Comparison of ENCODE assay signal across 13 cellular contexts in the genomic region with DNA sequence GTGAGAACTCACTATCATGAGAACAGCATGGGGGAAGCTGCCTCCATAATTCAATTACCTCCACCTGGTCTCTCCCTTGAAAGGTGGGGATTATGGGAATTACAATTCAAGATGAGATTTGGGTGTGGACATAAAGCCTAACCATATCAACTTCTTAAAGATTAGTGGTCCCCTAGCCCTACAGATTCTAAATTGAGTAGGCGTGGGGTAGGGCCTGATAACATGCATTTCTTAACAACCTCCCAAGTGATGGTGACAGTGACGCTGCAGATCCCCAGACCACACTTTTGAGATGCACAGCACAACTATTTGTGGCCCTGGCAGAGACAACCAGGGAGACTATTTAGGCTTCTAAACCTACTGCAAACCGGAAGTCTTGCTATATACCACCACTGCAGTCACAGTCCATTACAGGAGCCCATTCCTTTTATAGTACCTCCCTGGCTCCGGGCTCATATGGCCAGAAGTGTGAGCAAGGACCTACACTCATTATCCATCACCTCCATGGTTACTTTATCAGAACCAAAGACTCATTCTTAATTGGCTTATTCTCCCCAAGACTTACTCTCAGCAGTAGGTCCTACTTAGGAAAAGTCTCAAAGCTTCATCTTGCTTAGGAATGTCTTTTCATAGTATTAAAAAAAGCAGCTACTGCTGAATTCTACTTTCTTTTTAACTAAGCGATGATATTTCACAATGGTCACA. TPM values are rescaled to one million over a fixed set of nuclear protein-coding genes. Genes with fewer than 3 reads are reported as not detected.
A peak's percentile ranks its signal among the peaks of the same experiment; 100 is the strongest.
DNase-seq lines count a peak whose midpoint lies in the region; ATAC-seq and TF ChIP-seq lines count a peak whose summit lies in the region.
"Had no signal": no experiment of that assay in that cellular context is flagged by ENCODE, and none has a peak within 500 bp of the region (broad histone marks: within the 10 kb centered on the region; RNA-seq: fewer than 3 reads in every experiment).

No MANE protein-coding gene starts in this region.

- POLR2A ChIA-PET in T-cell (lab: Charles Lee): interaction anchor here in 1 of 2 donors (0.7 kb wide), 1 partner anchor 148 kb away, joined by 4 read pairs; no protein-coding TSS in a partner anchor

- H3K9me3 Mint-ChIP-seq in stimulated activated naive CD8-positive, alpha-beta T cell treated with anti-CD3 and anti-CD28 coated beads, Interleukin-15, Interleukin-2, amounts not matched to agents 100 ng/mL and 50 ng/mL, for 24 hours: no peaks in the 10 kb centered on the region
- no peaks in the 10 kb centered on the region for H3K9me3 Mint-ChIP-seq in stimulated activated naive CD8-positive, alpha-beta T cell treated with anti-CD3 and anti-CD28 coated beads, Interleukin-15, amount 100 ng/mL, for 72 hours
- H3K9me3 Mint-ChIP-seq in T-cell (no peaks in the 10 kb centered on the region), glutamatergic neuron (ENCODE audit: unreplicated experiment) (peaks cover 8% of the 10 kb centered on the region)

- no peak for ATAC-seq in stimulated activated naive CD8-positive, alpha-beta T cell treated with anti-CD3 and anti-CD28 coated beads, Interleukin-15, amount 100 ng/mL, for 72 hours
- ATAC-seq in T-cell (replicated peaks in 1 of 4) (no peak), GM19397 (IDR thresholded peaks at IDR 0.05; ENCODE audit: unreplicated experiment) (no peak), sciatic nerve (no peak)
- ATAC-seq: left cardiac atrium had no signal

- H3K27ac Mint-ChIP-seq in stimulated activated naive CD8-positive, alpha-beta T cell treated with anti-CD3 and anti-CD28 coated beads, Interleukin-15, Interleukin-2, amounts not matched to agents 100 ng/mL and 50 ng/mL, for 24 hours: peak overlapping the region; percentile 89
- H3K27ac Mint-ChIP-seq in stimulated activated naive CD8-positive, alpha-beta T cell treated with anti-CD3 and anti-CD28 coated beads, Interleukin-15, amount 100 ng/mL, for 72 hours: peak overlapping the region in 1 of 2 donors; percentile 13
- H3K27ac Mint-ChIP-seq in T-cell (peak overlapping the region; percentile 13 to 31), glutamatergic neuron (ENCODE audit: unreplicated experiment) (peak overlapping the region; percentile 94)

- no peak for TF ChIP-seq CTCF in glutamatergic neuron (IDR thresholded peaks at IDR 0.05; ENCODE audit: partially characterized antibody, unreplicated experiment)

- no peak for DNase-seq in stimulated activated naive CD8-positive, alpha-beta T cell treated with anti-CD3 and anti-CD28 coated beads, Interleukin-15, amount 100 ng/mL, for 72 hours
- DNase-seq in T-cell (no peak), glutamatergic neuron (no peak), RKO (ENCODE audit: low spot score) (no peak), sciatic nerve (ENCODE audit: low spot score) (no peak), NCI-H1436 treated with DMSO at 0.1 percent for 48 hours (lab: John Stamatoyannopoulos, UW) (no peak)
- DNase-seq: C1 segment of cervical spinal cord; left cardiac atrium; MG63; NCI-H526; stimulated activated CD4-positive, alpha-beta T cell treated with anti-CD3 and anti-CD28 coated beads, Interleukin-2, amount 100 ng/mL, for 24 hours had no signal

- no peaks in the 10 kb centered on the region for H3K27me3 Mint-ChIP-seq in stimulated activated naive CD8-positive, alpha-beta T cell treated with anti-CD3 and anti-CD28 coated beads, Interleukin-15, Interleukin-2, amounts not matched to agents 100 ng/mL and 50 ng/mL, for 24 hours
- no peaks in the 10 kb centered on the region for H3K27me3 Mint-ChIP-seq in stimulated activated naive CD8-positive, alpha-beta T cell treated with anti-CD3 and anti-CD28 coated beads, Interleukin-15, amount 100 ng/mL, for 72 hours
- no peaks in the 10 kb centered on the region for H3K27me3 Mint-ChIP-seq in T-cell
- peaks cover 5% of the 10 kb centered on the region for H3K27me3 Mint-ChIP-seq in glutamatergic neuron (ENCODE audit: unreplicated experiment)

- H3K4me1 Mint-ChIP-seq in stimulated activated naive CD8-positive, alpha-beta T cell treated with anti-CD3 and anti-CD28 coated beads, Interleukin-15, Interleukin-2, amounts not matched to agents 100 ng/mL and 50 ng/mL, for 24 hours (ENCODE audit: low read depth): peaks cover 23% of the 10 kb centered on the region
- H3K4me1 Mint-ChIP-seq in stimulated activated naive CD8-positive, alpha-beta T cell treated with anti-CD3 and anti-CD28 coated beads, Interleukin-15, amount 100 ng/mL, for 72 hours: peaks cover 45% of the 10 kb centered on the region
- peaks cover 14 to 26% (median 17%) of the 10 kb centered on the region in 3 donors for H3K4me1 Mint-ChIP-seq in T-cell
- peaks cover 19% of the 10 kb centered on the region for H3K4me1 Mint-ChIP-seq in glutamatergic neuron (ENCODE audit: low read depth, unreplicated experiment)

- peak overlapping the region; percentile 86 for H3K4me3 Mint-ChIP-seq in stimulated activated naive CD8-positive, alpha-beta T cell treated with anti-CD3 and anti-CD28 coated beads, Interleukin-15, Interleukin-2, amounts not matched to agents 100 ng/mL and 50 ng/mL, for 24 hours
- H3K4me3 Mint-ChIP-seq in stimulated activated naive CD8-positive, alpha-beta T cell treated with anti-CD3 and anti-CD28 coated beads, Interleukin-15, amount 100 ng/mL, for 72 hours: peak overlapping the region in 1 of 2 donors; percentile 88
- peak overlapping the region; percentile 80 to 85 (median 85) for H3K4me3 Mint-ChIP-seq in T-cell
- H3K4me3 Mint-ChIP-seq in glutamatergic neuron (ENCODE audit: unreplicated experiment): peak overlapping the region; percentile 87

- intact Hi-C loops in sciatic nerve (cut with DNase I): no loop called here

- CTCF ChIA-PET in T-cell (lab: Charles Lee): interaction anchor here in 1 of 2 donors (0.7 kb wide), 1 partner anchor 18 kb away, joined by 3 read pairs; no protein-coding TSS in a partner anchor

- H3K36me3 Mint-ChIP-seq in stimulated activated naive CD8-positive, alpha-beta T cell treated with anti-CD3 and anti-CD28 coated beads, Interleukin-15, Interleukin-2, amounts not matched to agents 100 ng/mL and 50 ng/mL, for 24 hours (ENCODE audit: low read depth): peaks cover 8% of the 10 kb centered on the region
- H3K36me3 Mint-ChIP-seq in T-cell: no peaks in the 10 kb centered on the region
- H3K36me3 Mint-ChIP-seq in glutamatergic neuron (ENCODE audit: unreplicated experiment): no peaks in the 10 kb centered on the region

RNA-seq across cellular contexts. Expression of gene DPY19L3, which starts 2.1 kb away (rescaled TPM):
- total RNA-seq in T-cell: 10 to 100 TPM; 11.1 to 17.4 (median 15.5) TPM
- 51.1 TPM for total RNA-seq in glutamatergic neuron (ENCODE audit: unreplicated experiment)
- 43.6 TPM for total RNA-seq in sciatic nerve

RNA-seq across cellular contexts. Expression of gene ZNF507, which starts 58.0 kb away (rescaled TPM):
- total RNA-seq in T-cell (10 to 100 TPM; 32.6 to 38.2 (median 35.9) TPM), glutamatergic neuron (ENCODE audit: unreplicated experiment) (24.7 TPM), sciatic nerve (29.0 TPM)
